ENCODE assay signal across 9 cellular contexts in the genomic region with DNA sequence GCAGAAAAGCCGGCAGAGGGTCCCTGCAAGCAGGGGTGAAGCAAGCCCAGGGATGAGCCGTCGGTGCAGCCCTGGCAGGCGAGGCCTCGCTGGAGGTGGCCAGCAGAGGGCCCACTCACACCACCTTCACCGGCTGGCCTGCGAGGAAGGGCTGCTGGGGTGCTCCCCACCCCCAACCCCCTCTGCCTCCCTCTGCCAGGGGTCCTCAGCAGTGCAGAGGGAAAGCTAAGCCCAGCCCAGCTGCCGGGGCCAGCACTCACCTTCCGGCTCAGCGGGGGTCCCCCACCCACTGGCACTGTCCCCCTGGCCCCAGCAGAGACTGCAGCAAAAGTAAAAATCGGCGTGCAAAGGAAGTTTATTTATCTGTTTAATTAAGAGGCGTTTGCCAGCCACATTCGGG.
DNase-seq lines count a peak whose midpoint lies in the region; ATAC-seq, FAIRE-seq and TF ChIP-seq lines count a peak whose summit lies in the region.
"Had no signal": no experiment of that assay in that cellular context is flagged by ENCODE, and none has a peak within 500 bp of the region (broad histone marks: within the 10 kb centered on the region; RNA-seq: fewer than 3 reads in every experiment).

No MANE protein-coding gene starts in this region.

- H3K9me3 ChIP-seq in WERI-Rb-1 (ENCODE audit: severe bottlenecking) (no peaks in the 10 kb centered on the region), kidney (ENCODE audit: control insufficient read depth in 1 of 2, low read length in 2 of 2) (no peaks in the 10 kb centered on the region)

- CTCF ChIA-PET in BJ (lab: Yijun Ruan, JAX): interaction anchor here (1.1 to 2.4 kb wide), 3 partner anchors 15 to 204 kb away, joined by 3 to 14 read pairs (median 3); no protein-coding TSS in a partner anchor
- CTCF ChIA-PET in HEK293T (lab: Yijun Ruan, JAX): interaction anchor here (0.7 to 5.3 kb wide), 5 partner anchors 22 to 213 kb away, joined by 3 to 40 read pairs (median 4); no protein-coding TSS in a partner anchor

- DNase-seq in BJ (ENCODE audit: low read depth) (no peak), HEK293T (ENCODE audit: extremely low spot score) (peak; percentile 75), WERI-Rb-1 (peak; percentile 92), kidney (no peak), SIG-M5 treated with dmso at 0.1 percent for 504 hours (lab: John Stamatoyannopoulos, UW; ENCODE audit: unreplicated experiment) (no peak), CD14-positive monocyte (ENCODE audit: low spot score) (no peak), posterior vena cava (ENCODE audit: low spot score) (no peak)

- H3K27ac Mint-ChIP-seq in CD14-positive monocyte: no peak overlapping the region

- H3K27me3 ChIP-seq in BJ (ENCODE audit: control insufficient read depth, insufficient read depth, low read length) (peaks cover 11% of the 10 kb centered on the region), WERI-Rb-1 (ENCODE audit: insufficient read depth, low read depth, severe bottlenecking) (no peaks in the 10 kb centered on the region)

- H3K4me3 ChIP-seq in BJ (ENCODE audit: low read depth, low read length): no peak overlapping the region
- H3K4me3 ChIP-seq in WERI-Rb-1 (ENCODE audit: low read depth, low read length): no peak overlapping the region
- no peak overlapping the region for H3K4me3 ChIP-seq in kidney (ENCODE audit: low read length in 2 of 2)

- intact Hi-C loops in kidney (cut with DNase I): no loop called here
- intact Hi-C loops in CD14-positive monocyte (cut with micrococcal nuclease): no loop called here
- intact Hi-C loops in posterior vena cava (cut with DNase I): loop anchor here in 1 of 2 donors (2.0 kb wide), 1 partner anchor 147 kb away; no protein-coding TSS in a partner anchor

- no peak for ATAC-seq in GM18520 (IDR thresholded peaks at IDR 0.05; ENCODE audit: unreplicated experiment)

- H3K27ac ChIP-seq in WERI-Rb-1: peak overlapping the region; percentile 75
- no peak overlapping the region for H3K27ac ChIP-seq in kidney (ENCODE audit: low read depth in 2 of 2, low read length in 2 of 2)

- H3K36me3 ChIP-seq in BJ (ENCODE audit: control insufficient read depth, insufficient read depth, low read length): no peaks in the 10 kb centered on the region
- H3K36me3 ChIP-seq in WERI-Rb-1: no peaks in the 10 kb centered on the region; the same call in 1 of the 2 replicates
- no peaks in the 10 kb centered on the region for H3K36me3 ChIP-seq in kidney (ENCODE audit: control insufficient read depth in 1 of 2, insufficient read depth in 2 of 2, low read length in 2 of 2)

- no peaks in the 10 kb centered on the region for H3K4me1 ChIP-seq in kidney (ENCODE audit: control insufficient read depth in 1 of 2, insufficient read depth in 1 of 2, low read depth in 1 of 2, low read length in 2 of 2)

- no peaks in the 10 kb centered on the region for H3K36me3 Mint-ChIP-seq in CD14-positive monocyte

- no peak overlapping the region for H3K4me3 Mint-ChIP-seq in CD14-positive monocyte

- POLR2A ChIA-PET in BJ (lab: Charles Lee): no interaction called here
- POLR2A ChIA-PET in HEK293T (lab: Yijun Ruan, JAX): no interaction called here

- peaks cover 0 to 3% (median 0%) of the 10 kb centered on the region in 7 donors for H3K9me3 Mint-ChIP-seq in CD14-positive monocyte

- peak; percentile 56 for TF ChIP-seq CTCF in BJ (IDR thresholded peaks at IDR 0.05; ENCODE audit: insufficient read depth, low read depth, low read length)
- peak; percentile 99 for TF ChIP-seq CTCF in WERI-Rb-1 (IDR thresholded peaks at IDR 0.05; ENCODE audit: low read depth, low read length)
- TF ChIP-seq CTCF in kidney (IDR thresholded peaks at IDR 0.05; ENCODE audit: borderline replicate concordance, extremely low read depth, insufficient read depth): peak; percentile 24
- no peak for TF ChIP-seq CTCF in CD14-positive monocyte (IDR thresholded peaks at IDR 0.05)

- peaks cover 48 to 73% (median 53%) of the 10 kb centered on the region in 3 donors for H3K27me3 Mint-ChIP-seq in CD14-positive monocyte (ENCODE audit: low read depth in 3 of 3)

- FAIRE-seq in kidney (lab: Jason Lieb, UNC): no peak
- FAIRE-seq: endometrium had no signal

- H3K4me1 Mint-ChIP-seq in CD14-positive monocyte: peaks cover 3% of the 10 kb centered on the region

- H3K9ac ChIP-seq in kidney (ENCODE audit: low read length in 2 of 2): no peak overlapping the region

TF ChIP-seq in HEK293T, 16 proteins besides CTCF, POLR2A, EP300 and RAD21:
- TF ChIP-seq ARNT (IDR thresholded peaks at IDR 0.05) (no peak), HDGF (IDR thresholded peaks at IDR 0.05; ENCODE audit: borderline replicate concordance) (no peak), FOXK2 (IDR thresholded peaks at IDR 0.05) (no peak)

Comparison
In these comparisons a context has a peak if more than half of its experiments do, and no peak if none do; other contexts are left out.
1. DNase-seq: peak in HEK293T (single experiment) and WERI-Rb-1 (single experiment); none in BJ (single experiment), kidney (single experiment), SIG-M5 treated with dmso at 0.1 percent for 504 hours (single experiment), CD14-positive monocyte (single experiment) and posterior vena cava (single experiment).